12 cellular contexts compared by ENCODE assay signal in genomic region chr11:59151761-59152160, GRCh38. TPM values are rescaled to one million over a fixed set of nuclear protein-coding genes. Genes with fewer than 3 reads are reported as not detected.
DNase-seq lines count a peak whose midpoint lies in the region; ATAC-seq lines count a peak whose summit lies in the region.
"Had no signal": no experiment of that assay in that cellular context is flagged by ENCODE, and none has a peak within 500 bp of the region (broad histone marks: within the 10 kb centered on the region; RNA-seq: fewer than 3 reads in every experiment).

No MANE protein-coding gene starts in this region.

- ATAC-seq in GM18519 (IDR thresholded peaks at IDR 0.05; ENCODE audit: low FRiP score, unreplicated experiment) = peak; percentile 47
- peak; percentile 50 for ATAC-seq in GM21381 (IDR thresholded peaks at IDR 0.05; ENCODE audit: unreplicated experiment)
- peak; percentile 49 for ATAC-seq in HG03108 (IDR thresholded peaks at IDR 0.05; ENCODE audit: unreplicated experiment)
- ATAC-seq: lower lobe of right lung had no signal

- DNase-seq in activated naive CD8-positive, alpha-beta T cell treated with anti-CD3 and anti-CD28 coated beads for 36 hours = no peak
- no peak for DNase-seq in A172 (ENCODE audit: low spot score)
- no peak for DNase-seq in SK-N-DZ (ENCODE audit: low spot score)
- DNase-seq in NCI-H82 (lab: John Stamatoyannopoulos, UW) = no peak
- DNase-seq in HuH-7.5 (ENCODE audit: low spot score) = no peak
- DNase-seq: central memory CD4-positive, alpha-beta T cell; DMS79; IMR-90; lower lobe of right lung had no signal

- peaks cover 57% of the 10 kb centered on the region for H3K36me3 Mint-ChIP-seq in activated naive CD8-positive, alpha-beta T cell treated with anti-CD3 and anti-CD28 coated beads for 36 hours

- no peaks in the 10 kb centered on the region for H3K27me3 Mint-ChIP-seq in activated naive CD8-positive, alpha-beta T cell treated with anti-CD3 and anti-CD28 coated beads for 36 hours

- peak overlapping the region; percentile 90 for H3K27ac Mint-ChIP-seq in activated naive CD8-positive, alpha-beta T cell treated with anti-CD3 and anti-CD28 coated beads for 36 hours

- peaks cover 36% of the 10 kb centered on the region for H3K4me1 Mint-ChIP-seq in activated naive CD8-positive, alpha-beta T cell treated with anti-CD3 and anti-CD28 coated beads for 36 hours

- H3K4me3 Mint-ChIP-seq in activated naive CD8-positive, alpha-beta T cell treated with anti-CD3 and anti-CD28 coated beads for 36 hours = peak overlapping the region; percentile 52

- H3K9me3 Mint-ChIP-seq in activated naive CD8-positive, alpha-beta T cell treated with anti-CD3 and anti-CD28 coated beads for 36 hours = peaks cover 3% of the 10 kb centered on the region

RNA-seq across cellular contexts. Expression of gene FAM111A, which starts 9.1 kb away (rescaled TPM):
- 10 to 100 TPM; 85.7 to 91.7 TPM for total RNA-seq in activated naive CD8-positive, alpha-beta T cell treated with anti-CD3 and anti-CD28 coated beads for 36 hours
- total RNA-seq in A172 (2014; rRNA removed; shearing (Covaris generic)) = 83.5 and 102 TPM in 2 replicates
- polyA plus RNA-seq in SK-N-DZ (2014; cell fraction: cytosol; rRNA removed) = 0.86 and 1.8 TPM in 2 replicates
- polyA plus RNA-seq in SK-N-DZ (2014; cell fraction: nucleus; rRNA removed) = 0.59 and 3.1 TPM in 2 replicates

RNA-seq across cellular contexts. Expression of gene DTX4, which starts 20.2 kb away (rescaled TPM):
- under 1 TPM; 0.10 to 0.49 TPM for total RNA-seq in activated naive CD8-positive, alpha-beta T cell treated with anti-CD3 and anti-CD28 coated beads for 36 hours
- total RNA-seq in A172 (2014; rRNA removed; shearing (Covaris generic)) = 0.12 and 0.21 TPM in 2 replicates
- polyA plus RNA-seq in SK-N-DZ (2014; cell fraction: cytosol; rRNA removed) = 5.3 and 5.4 TPM in 2 replicates
- polyA plus RNA-seq in SK-N-DZ (2014; cell fraction: nucleus; rRNA removed) = 6.7 and 6.9 TPM in 2 replicates

RNA-seq across cellular contexts. Expression of gene FAM111B, which starts 44.7 kb away (rescaled TPM):
- total RNA-seq in activated naive CD8-positive, alpha-beta T cell treated with anti-CD3 and anti-CD28 coated beads for 36 hours = 10 to 100 TPM; 46.1 to 50.4 TPM
- total RNA-seq in A172 (2014; rRNA removed; shearing (Covaris generic)) = 26.7 and 31.4 TPM in 2 replicates
- 5.5 and 5.9 TPM in 2 replicates for polyA plus RNA-seq in SK-N-DZ (2014; cell fraction: cytosol; rRNA removed)
- polyA plus RNA-seq in SK-N-DZ (2014; cell fraction: nucleus; rRNA removed) = 4.7 and 5.4 TPM in 2 replicates
